In the genomic region with DNA sequence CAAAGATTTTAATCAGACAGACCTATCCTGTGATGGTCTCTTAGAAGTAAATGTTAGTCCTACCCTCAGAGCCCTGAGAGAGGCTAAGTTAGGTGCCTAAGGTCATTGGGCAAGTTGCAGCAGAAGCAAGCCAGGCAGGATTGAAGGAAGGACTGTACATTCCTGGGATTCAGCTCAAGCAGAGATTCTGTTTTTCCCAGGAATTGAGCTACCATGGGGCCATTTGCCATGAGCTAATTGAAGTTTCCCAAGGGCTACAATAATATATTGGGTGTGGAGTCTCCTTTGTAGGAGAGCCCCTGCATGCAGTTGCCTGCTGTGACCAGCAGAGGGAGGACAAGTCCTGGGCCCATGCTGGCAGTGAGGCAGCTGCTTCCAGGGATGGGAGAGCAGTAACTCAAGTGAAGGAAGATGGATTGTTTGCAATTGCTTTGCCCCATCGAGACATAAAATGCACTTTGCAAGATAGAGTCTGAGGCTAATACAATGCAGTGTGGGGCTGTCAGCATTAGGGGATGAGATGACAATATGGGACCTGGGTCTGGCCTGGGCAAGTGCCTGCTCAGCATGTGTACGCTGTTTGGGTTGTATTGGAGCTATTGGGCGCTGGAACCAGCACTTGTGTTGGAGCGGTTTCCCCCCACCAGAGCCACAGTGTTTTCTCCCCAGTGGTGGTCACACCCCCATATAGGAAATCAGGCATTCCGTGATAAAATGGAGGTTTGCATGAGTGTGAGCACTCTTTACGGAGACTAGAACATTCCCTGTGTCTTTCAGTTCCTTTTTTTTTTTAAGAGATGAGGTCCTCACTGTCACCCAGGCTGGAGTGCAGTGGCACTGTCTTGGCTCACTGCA, we compare ENCODE assay signal across 8 cellular contexts. TPM values are rescaled to one million over a fixed set of nuclear protein-coding genes. Genes with fewer than 3 reads are reported as not detected.
DNase-seq lines count a peak whose midpoint lies in the region; ATAC-seq and TF ChIP-seq lines count a peak whose summit lies in the region.

No MANE protein-coding gene starts in this region.

- no peak overlapping the region for H3K4me3 ChIP-seq in liver (ENCODE audit: low read depth in 1 of 3, low read length in 3 of 3)

- peaks cover 32% of the 10 kb centered on the region for H3K4me1 Mint-ChIP-seq in activated CD4-positive, alpha-beta T cell treated with anti-CD3 and anti-CD28 coated beads for 36 hours
- peaks cover 8% of the 10 kb centered on the region for H3K4me1 Mint-ChIP-seq in chondrocyte (ENCODE audit: low read depth)

- H3K4me1 ChIP-seq in liver (ENCODE audit: control insufficient read depth in 4 of 4, insufficient read depth in 4 of 4, low read length in 3 of 4), result no peaks in the 10 kb centered on the region

- TF ChIP-seq CTCF in chondrocyte (IDR thresholded peaks at IDR 0.05), result peak; percentile 94
- peak; percentile 98 for TF ChIP-seq CTCF in liver (IDR thresholded peaks at IDR 0.05; ENCODE audit: low read depth, low read length, missing input control)

- H3K27me3 Mint-ChIP-seq in activated CD4-positive, alpha-beta T cell treated with anti-CD3 and anti-CD28 coated beads for 36 hours, result no peaks in the 10 kb centered on the region
- H3K27me3 Mint-ChIP-seq in chondrocyte (ENCODE audit: low read depth), result no peaks in the 10 kb centered on the region

- no peaks in the 10 kb centered on the region for H3K9me3 ChIP-seq in liver (ENCODE audit: control insufficient read depth in 4 of 4, low read length in 3 of 4)

- H3K4me3 Mint-ChIP-seq in activated CD4-positive, alpha-beta T cell treated with anti-CD3 and anti-CD28 coated beads for 36 hours, result no peak overlapping the region
- no peak overlapping the region for H3K4me3 Mint-ChIP-seq in chondrocyte (ENCODE audit: unreplicated experiment)

- no peak overlapping the region for H3K27ac Mint-ChIP-seq in activated CD4-positive, alpha-beta T cell treated with anti-CD3 and anti-CD28 coated beads for 36 hours
- no peak overlapping the region for H3K27ac Mint-ChIP-seq in chondrocyte (ENCODE audit: unreplicated experiment)

- no peak overlapping the region for H3K9ac ChIP-seq in liver (ENCODE audit: low read depth in 1 of 2, low read length in 2 of 2)

- peak; percentile 48 for ATAC-seq in HG02884 (IDR thresholded peaks at IDR 0.05; ENCODE audit: unreplicated experiment)
- ATAC-seq in activated CD4-positive, alpha-beta T cell treated with anti-CD3 and anti-CD28 coated beads for 36 hours, result peak; percentile 71
- ATAC-seq in GM18858 (IDR thresholded peaks at IDR 0.05; ENCODE audit: unreplicated experiment), result no peak

- TF ChIP-seq RAD21 in liver (IDR thresholded peaks at IDR 0.05), result peak; percentile 93 to 96

- H3K27ac ChIP-seq in liver (ENCODE audit: low read depth in 1 of 2, low read length in 2 of 2), result no peak overlapping the region

- 69% methylated on average over 6 of the region's 6 CpGs for WGBS in liver

- CTCF ChIA-PET in activated CD4-positive, alpha-beta T cell treated with anti-CD3 and anti-CD28 coated beads for 36 hours (lab: Charles Lee), result interaction anchor here (0.5 to 7.2 kb wide), 23 partner anchors 9 to 457 kb away, joined by 3 to 55 read pairs (median 4); a partner anchor contains a TSS

- H3K9me3 Mint-ChIP-seq in activated CD4-positive, alpha-beta T cell treated with anti-CD3 and anti-CD28 coated beads for 36 hours (ENCODE audit: low read depth), result no peaks in the 10 kb centered on the region
- no peaks in the 10 kb centered on the region for H3K9me3 Mint-ChIP-seq in chondrocyte (ENCODE audit: low read depth)

- H3K27me3 ChIP-seq in liver (ENCODE audit: control insufficient read depth in 4 of 4, insufficient read depth in 4 of 4, low read length in 3 of 4), result no peaks in the 10 kb centered on the region

- no peaks in the 10 kb centered on the region for H3K36me3 ChIP-seq in liver (ENCODE audit: control insufficient read depth in 4 of 4, insufficient read depth in 3 of 4, low read depth in 1 of 4, low read length in 3 of 4)

- intact Hi-C loops in activated CD4-positive, alpha-beta T cell treated with anti-CD3 and anti-CD28 coated beads for 36 hours (cut with DNase I, micrococcal nuclease), result loop anchor here (1.0 to 5.0 kb wide), 7 partner anchors 42 to 509 kb away; a partner anchor contains a TSS

- H3K36me3 Mint-ChIP-seq in activated CD4-positive, alpha-beta T cell treated with anti-CD3 and anti-CD28 coated beads for 36 hours (ENCODE audit: low read depth), result no peaks in the 10 kb centered on the region
- H3K36me3 Mint-ChIP-seq in chondrocyte (ENCODE audit: low read depth), result peaks cover 1% of the 10 kb centered on the region

- POLR2A ChIA-PET in activated CD4-positive, alpha-beta T cell treated with anti-CD3 and anti-CD28 coated beads for 36 hours (lab: Charles Lee), result no interaction called here

- DNase-seq in EH (ENCODE audit: low read depth) (peak; percentile 69), NCI-H345 treated with DMSO at 0.1 percent for 48 hours (lab: John Stamatoyannopoulos, UW; ENCODE audit: unreplicated experiment) (peak; percentile 65), chondrocyte (ENCODE audit: low spot score) (no peak)
- peak; percentile 85 for DNase-seq in activated CD4-positive, alpha-beta T cell treated with anti-CD3 and anti-CD28 coated beads for 36 hours
- DNase-seq in stimulated activated CD4-positive, alpha-beta T cell treated with anti-CD3 and anti-CD28 coated beads, TNF-alpha, amount 100 ng/mL, for 1 hour (ENCODE audit: low read depth in 3 of 3, low spot score in 1 of 3), result peak; percentile 34 to 55 (median 54)

TF ChIP-seq in liver, 16 proteins besides CTCF, POLR2A, EP300 and RAD21:
- TF ChIP-seq FOXA1 (IDR thresholded peaks at IDR 0.05) (no peak), GABPA (IDR thresholded peaks at IDR 0.05 in 1 of 2, conservative IDR thresholded peaks at IDR 0.05 in 1 of 2) (no peak)

RNA-seq across cellular contexts. Expression of a gene that starts 27.9 kb away (rescaled TPM):
- total RNA-seq in activated CD4-positive, alpha-beta T cell treated with anti-CD3 and anti-CD28 coated beads for 36 hours, result 1 to 10 TPM; 1.4 to 1.6 TPM
- total RNA-seq in chondrocyte (2.0 to 4.8 TPM (median 4.7 TPM) in 3 replicates), liver (1 to 10 TPM in 1 of 2 donors, under 1 TPM in 1; 0.84 to 2.8 TPM)
- polyA plus RNA-seq in liver, result under 1 TPM; 0.26 to 0.36 TPM

RNA-seq across cellular contexts. Expression of a gene that starts 29.6 kb away (rescaled TPM):
- total RNA-seq in activated CD4-positive, alpha-beta T cell treated with anti-CD3 and anti-CD28 coated beads for 36 hours, result 100 to 1,000 TPM; 112 to 125 TPM
- total RNA-seq in chondrocyte (121 to 177 TPM (median 176 TPM) in 3 replicates), liver (10 to 100 TPM; 22.5 to 40.2 TPM)
- polyA plus RNA-seq in liver, result 10 to 100 TPM in 1 of 2 donors, 1 to 10 TPM in 1; 6.7 to 11.3 TPM

RNA-seq across cellular contexts. Expression of a gene that starts 46.9 kb away (rescaled TPM):
- total RNA-seq in activated CD4-positive, alpha-beta T cell treated with anti-CD3 and anti-CD28 coated beads for 36 hours, result 10 to 100 TPM; 35.9 to 38.8 TPM
- 34.4 to 83.2 TPM (median 82.9 TPM) in 3 replicates for total RNA-seq in chondrocyte
- total RNA-seq in liver, result 1 to 10 TPM; 8.3 to 9.1 TPM
- 10 to 100 TPM; 21.8 to 42.7 TPM for polyA plus RNA-seq in liver
